Comparison of ENCODE assay signal across 1 cellular context in genomic region chr13:67736646-67737420, GRCh38.
A peak's percentile ranks its signal among the peaks of the same experiment; 100 is the strongest.
TF ChIP-seq lines count a peak whose summit lies in the region.

No MANE protein-coding gene starts in this region.

TF ChIP-seq in GM12878, 131 proteins besides CTCF, POLR2A, EP300 and RAD21 (continued from another document):
- TF ChIP-seq ZNF592 (IDR thresholded peaks at IDR 0.05): no peak
- peak; percentile 6; the same call in 1 of the 2 replicates for TF ChIP-seq SMC3 (IDR thresholded peaks at IDR 0.05; ENCODE audit: borderline replicate concordance, low read length)
- TF ChIP-seq CREM (IDR thresholded peaks at IDR 0.05; ENCODE audit: low read depth): no peak
- no peak for TF ChIP-seq KLF5 (IDR thresholded peaks at IDR 0.05; ENCODE audit: partially characterized antibody)
- TF ChIP-seq IKZF2 (IDR thresholded peaks at IDR 0.05): peak; percentile 70
